Comparison of ENCODE assay signal across 28 cellular contexts in genomic region chr7:127935847-127936376, GRCh38.
A peak's percentile ranks its signal among the peaks of the same experiment; 100 is the strongest.
DNase-seq lines count a peak whose midpoint lies in the region; ATAC-seq, FAIRE-seq and TF ChIP-seq lines count a peak whose summit lies in the region.
"Had no signal": no experiment of that assay in that cellular context is flagged by ENCODE, and none has a peak within 500 bp of the region (broad histone marks: within the 10 kb centered on the region; RNA-seq: fewer than 3 reads in every experiment).

No MANE protein-coding gene starts in this region.

- H3K9ac ChIP-seq in BLaER1 (no peak overlapping the region), kidney (ENCODE audit: low read length in 2 of 2) (no peak overlapping the region)

- H3K4me3 Mint-ChIP-seq in GM23338 = no peak overlapping the region
- no peak overlapping the region for H3K4me3 Mint-ChIP-seq in T-helper 17 cell
- H3K4me3 Mint-ChIP-seq: activated CD4-positive, alpha-beta memory T cell treated with anti-CD3 and anti-CD28 coated beads, Interleukin-2, amount 10 ng/mL, durations not matched to agents 7 days and 5 days; brain; mesothelial cell of epicardium; naive thymus-derived CD8-positive, alpha-beta T cell; stimulated activated memory B cell treated with anti-CD40 and anti-IgM and Interleukin-4, amounts not matched to agents 10 μg/mL and 1 μg/mL and 100 μg/mL, for 72 hours had no signal

- intact Hi-C loops in kidney (cut with DNase I) (no loop called here), left lung (cut with DNase I) (no loop called here)

- H3K4me3 ChIP-seq in BLaER1 (no peak overlapping the region), GM23338 (no peak overlapping the region), kidney (ENCODE audit: low read length in 2 of 2) (no peak overlapping the region), left lung (no peak overlapping the region)
- H3K4me3 ChIP-seq: heart right ventricle, left ventricle myocardium inferior, smooth muscle cell, suprapubic skin, vagina had no signal

- H3K27ac Mint-ChIP-seq in GM23338 (0 out of 2 replicates have a peak overlapping the region, but pooled peaks have one; percentile 4), T-helper 17 cell (peak overlapping the region; percentile 72)
- H3K27ac Mint-ChIP-seq: activated CD4-positive, alpha-beta memory T cell treated with anti-CD3 and anti-CD28 coated beads, Interleukin-2, amount 10 ng/mL, durations not matched to agents 7 days and 5 days; mesothelial cell of epicardium; stimulated activated memory B cell treated with anti-CD40 and anti-IgM and Interleukin-4, amounts not matched to agents 10 μg/mL and 1 μg/mL and 100 μg/mL, for 72 hours had no signal

- H2AFZ ChIP-seq in GM23338 = no peak overlapping the region

- H3K27ac ChIP-seq in BLaER1 = peak overlapping the region; percentile 19; the same call in 1 of the 2 replicates
- no peak overlapping the region for H3K27ac ChIP-seq in GM23338 (ENCODE audit: low read depth)
- no peak overlapping the region for H3K27ac ChIP-seq in kidney (ENCODE audit: low read depth in 2 of 2, low read length in 2 of 2)
- no peak overlapping the region for H3K27ac ChIP-seq in left lung
- H3K27ac ChIP-seq: heart right ventricle, left ventricle myocardium inferior, suprapubic skin, vagina had no signal

- H3K79me2 ChIP-seq in GM23338 (replicated peaks; ENCODE audit: insufficient read depth) = peaks cover 14% of the 10 kb centered on the region; the same call in 1 of the 2 replicates

- H3K4me1 ChIP-seq in BLaER1 (peaks cover 58% of the 10 kb centered on the region), GM23338 (ENCODE audit: insufficient read depth) (peaks cover 36% of the 10 kb centered on the region), kidney (ENCODE audit: control insufficient read depth in 1 of 2, insufficient read depth in 1 of 2, low read depth in 1 of 2, low read length in 2 of 2) (peaks cover 0 to 4% of the 10 kb centered on the region in 2 donors), left lung (no peaks in the 10 kb centered on the region)
- H3K4me1 ChIP-seq: left ventricle myocardium inferior, suprapubic skin, vagina had no signal

- H3K4me2 ChIP-seq in BLaER1 (peak overlapping the region; percentile 45), GM23338 (no peak overlapping the region)
- H3K4me2 ChIP-seq: smooth muscle cell had no signal

- H3K4me1 Mint-ChIP-seq in GM23338 (peaks cover 46% of the 10 kb centered on the region), T-helper 17 cell (peaks cover 18% of the 10 kb centered on the region)
- H3K4me1 Mint-ChIP-seq: activated CD4-positive, alpha-beta memory T cell treated with anti-CD3 and anti-CD28 coated beads, Interleukin-2, amount 10 ng/mL, durations not matched to agents 7 days and 5 days had no signal

- no peaks in the 10 kb centered on the region for H3K9me3 Mint-ChIP-seq in GM23338
- H3K9me3 Mint-ChIP-seq: activated CD4-positive, alpha-beta memory T cell treated with anti-CD3 and anti-CD28 coated beads, Interleukin-2, amount 10 ng/mL, durations not matched to agents 7 days and 5 days; naive thymus-derived CD8-positive, alpha-beta T cell; stimulated activated memory B cell treated with anti-CD40 and anti-IgM and Interleukin-4, amounts not matched to agents 10 μg/mL and 1 μg/mL and 100 μg/mL, for 72 hours had no signal

- H3K9me2 ChIP-seq in GM23338 (ENCODE audit: insufficient read depth) = no peaks in the 10 kb centered on the region

- no peak for FAIRE-seq in kidney (lab: Jason Lieb, UNC)

- H3F3A ChIP-seq in GM23338 (replicated peaks; ENCODE audit: low read depth) = no peaks in the 10 kb centered on the region

- H3K27me3 ChIP-seq in BLaER1 (no peaks in the 10 kb centered on the region), GM23338 (ENCODE audit: insufficient read depth) (no peaks in the 10 kb centered on the region), left lung (no peaks in the 10 kb centered on the region)
- H3K27me3 ChIP-seq: heart right ventricle, suprapubic skin, vagina had no signal

- peaks cover 11% of the 10 kb centered on the region; the same call in 2 of the 3 replicates for H3K36me3 Mint-ChIP-seq in GM23338 (ENCODE audit: low read depth)
- peaks cover 7% of the 10 kb centered on the region for H3K36me3 Mint-ChIP-seq in T-helper 17 cell (ENCODE audit: low read depth)

- no peaks in the 10 kb centered on the region for H4K20me1 ChIP-seq in BLaER1
- peaks cover 28% of the 10 kb centered on the region for H4K20me1 ChIP-seq in GM23338 (replicated peaks; ENCODE audit: insufficient read depth)

- DNase-seq in GM23338 (ENCODE audit: low spot score) (no peak), T-helper 17 cell (no peak), kidney (peak; percentile 60), GM19240 (ENCODE audit: insufficient read length, low spot score) (no peak), iPS-NIHi11 (ENCODE audit: low spot score) (no peak), left lung (no peak)
- DNase-seq: activated CD4-positive, alpha-beta memory T cell treated with anti-CD3 and anti-CD28 coated beads, Interleukin-2, amount 10 ng/mL, durations not matched to agents 7 days and 5 days; activated CD4-positive, CD25-positive, alpha-beta regulatory T cell treated with anti-CD3 and anti-CD28 coated beads, Interleukin-2, amount 50 U/mL, for 72 hours; activated effector memory CD4-positive, alpha-beta T cell treated with Interleukin-2 at 50 U/mL for 16 hours; Calu3; effector memory CD4-positive, alpha-beta T cell; erythroblast; heart right ventricle; KG1; left ventricle myocardium inferior; naive thymus-derived CD8-positive, alpha-beta T cell; NCI-H146; OCI-M1; stimulated activated CD4-positive, alpha-beta T cell treated with anti-CD3 and anti-CD28 coated beads, Interleukin-2, amount 100 ng/mL, for 48 hours; T1000 had no signal

- TF ChIP-seq CTCF in GM23338 (conservative IDR thresholded peaks at IDR 0.05; ENCODE audit: low read depth in 2 of 2) (no peak), kidney (IDR thresholded peaks at IDR 0.05; ENCODE audit: borderline replicate concordance, extremely low read depth, insufficient read depth) (no peak), left lung (IDR thresholded peaks at IDR 0.05) (no peak)

- H3K36me3 ChIP-seq in BLaER1 = peaks cover 77% of the 10 kb centered on the region
- H3K36me3 ChIP-seq in GM23338 (ENCODE audit: insufficient read depth) = no peaks in the 10 kb centered on the region
- peaks cover 2 to 3% of the 10 kb centered on the region in 2 donors for H3K36me3 ChIP-seq in kidney (ENCODE audit: control insufficient read depth in 1 of 2, insufficient read depth in 2 of 2, low read length in 2 of 2)
- peaks cover 0 to 16% of the 10 kb centered on the region in 2 donors for H3K36me3 ChIP-seq in left lung
- H3K36me3 ChIP-seq: vagina had no signal

- H3K9me3 ChIP-seq in BLaER1 = peaks cover 17% of the 10 kb centered on the region
- no peaks in the 10 kb centered on the region for H3K9me3 ChIP-seq in T-helper 17 cell (ENCODE audit: control insufficient read depth, low read length, poor library complexity, severe bottlenecking)
- H3K9me3 ChIP-seq in kidney (ENCODE audit: control insufficient read depth in 1 of 2, low read length in 2 of 2) = no peaks in the 10 kb centered on the region
- no peaks in the 10 kb centered on the region for H3K9me3 ChIP-seq in left lung
- H3K9me3 ChIP-seq: suprapubic skin, vagina had no signal

- H3K27me3 Mint-ChIP-seq in GM23338 (ENCODE audit: insufficient read depth, low read depth, poor library complexity) = peaks cover 3% of the 10 kb centered on the region
- H3K27me3 Mint-ChIP-seq in T-helper 17 cell = no peaks in the 10 kb centered on the region
- H3K27me3 Mint-ChIP-seq: activated CD4-positive, alpha-beta memory T cell treated with anti-CD3 and anti-CD28 coated beads, Interleukin-2, amount 10 ng/mL, durations not matched to agents 7 days and 5 days; brain; naive thymus-derived CD8-positive, alpha-beta T cell; stimulated activated memory B cell treated with anti-CD40 and anti-IgM and Interleukin-4, amounts not matched to agents 10 μg/mL and 1 μg/mL and 100 μg/mL, for 72 hours had no signal

- ATAC-seq in GM23338 (no peak), T-helper 17 cell (no peak), HG02642 (IDR thresholded peaks at IDR 0.05; ENCODE audit: poor library complexity, unreplicated experiment) (no peak), left lung (no peak)
- ATAC-seq: heart right ventricle; naive thymus-derived CD8-positive, alpha-beta T cell; stimulated activated memory B cell treated with anti-CD40 and anti-IgM and Interleukin-4, amounts not matched to agents 10 μg/mL and 1 μg/mL and 100 μg/mL, for 72 hours had no signal

TF ChIP-seq in GM23338, 12 proteins besides CTCF, POLR2A, EP300 and RAD21 (continues in another document):
- TF ChIP-seq NANOG (IDR thresholded peaks at IDR 0.05; ENCODE audit: borderline replicate concordance) (no peak), CREB1 (CRISPR knock-in tag; IDR thresholded peaks at IDR 0.05; ENCODE audit: low read depth) (no peak), ZNF331 (CRISPR knock-in tag; IDR thresholded peaks at IDR 0.05; ENCODE audit: low read depth) (no peak), STAT1 (IDR thresholded peaks at IDR 0.05; ENCODE audit: unreplicated experiment) (no peak)
